In genomic region chr1:118960026-118960561, GRCh38 we compare ENCODE assay signal across 1 cellular context.
TF ChIP-seq lines count a peak whose summit lies in the region.

No MANE protein-coding gene starts in this region.

TF ChIP-seq in GM12878, 131 proteins besides CTCF, POLR2A, EP300 and RAD21 (continues in another document):
- TF ChIP-seq NFIC (IDR thresholded peaks at IDR 0.05; ENCODE audit: low read depth, low read length) (no peak; the same call in 1 of the 2 replicates), SUPT20H (IDR thresholded peaks at IDR 0.05; ENCODE audit: borderline replicate concordance, control insufficient read depth, low read depth, low read length) (no peak), CHD1 (IDR thresholded peaks at IDR 0.05; ENCODE audit: low read depth, low read length) (no peak), MEF2A (IDR thresholded peaks at IDR 0.05; ENCODE audit: insufficient read depth, low read depth, low read length) (0 out of 2 replicates have a peak, but pooled peaks have one; percentile 38), GATAD2B (conservative IDR thresholded peaks at IDR 0.05; ENCODE audit: low read depth) (peak; percentile 47), NR2C1 (IDR thresholded peaks at IDR 0.05) (no peak), RUNX3 (IDR thresholded peaks at IDR 0.05; ENCODE audit: low read length) (peak; percentile 68; the same call in 1 of the 2 replicates), RFX5 (IDR thresholded peaks at IDR 0.05; ENCODE audit: low read depth, low read length) (no peak), YY1 (IDR thresholded peaks at IDR 0.05; ENCODE audit: low read depth, low read length) (no peak), SPI1 (IDR thresholded peaks at IDR 0.05; ENCODE audit: borderline replicate concordance, insufficient read depth, low read depth, low read length) (peak; percentile 65), PBX3 (IDR thresholded peaks at IDR 0.05; ENCODE audit: insufficient replicate concordance, low read depth, low read length) (no peak), IRF5 (IDR thresholded peaks at IDR 0.05; ENCODE audit: borderline replicate concordance) (no peak), BCL11A (IDR thresholded peaks at IDR 0.05; ENCODE audit: low read depth, low read length) (no peak), BHLHE40 (IDR thresholded peaks at IDR 0.05; ENCODE audit: borderline replicate concordance in 1 of 2, low read depth in 2 of 2, low read length in 1 of 2) (peak in 1 of 2 experiments; percentile 17; a peak in 1 of 4 replicates), EED (IDR thresholded peaks at IDR 0.05; ENCODE audit: low read depth) (0 out of 2 replicates have a peak, but pooled peaks have one; percentile 13), CBX3 (IDR thresholded peaks at IDR 0.05; ENCODE audit: borderline replicate concordance, low read depth) (no peak), PKNOX1 (IDR thresholded peaks at IDR 0.05) (no peak), MTA3 (IDR thresholded peaks at IDR 0.05; ENCODE audit: borderline replicate concordance, low read length) (no peak), MYC (IDR thresholded peaks at IDR 0.05; ENCODE audit: insufficient read depth, insufficient read length, insufficient replicate concordance, low read length, severe bottlenecking) (no peak), WRNIP1 (IDR thresholded peaks at IDR 0.05; ENCODE audit: borderline replicate concordance, low read depth, low read length) (no peak), ZNF384 (IDR thresholded peaks at IDR 0.05; ENCODE audit: borderline replicate concordance, low read depth, low read length) (peak; percentile 81), EGR1 (IDR thresholded peaks at IDR 0.05; ENCODE audit: borderline replicate concordance in 1 of 2, low read depth in 2 of 2, low read length in 2 of 2) (no peak), ASH2L (IDR thresholded peaks at IDR 0.05; ENCODE audit: borderline replicate concordance, low read depth) (no peak), POU2F2 (IDR thresholded peaks at IDR 0.05; ENCODE audit: borderline replicate concordance, low read depth, low read length) (no peak), CHD2 (IDR thresholded peaks at IDR 0.05; ENCODE audit: borderline replicate concordance, low read depth, low read length) (no peak), JUND (IDR thresholded peaks at IDR 0.05; ENCODE audit: low read depth, low read length) (no peak), MEF2B (IDR thresholded peaks at IDR 0.05; ENCODE audit: partially characterized antibody, poor library complexity, severe bottlenecking) (no peak), RAD51 (IDR thresholded peaks at IDR 0.05) (no peak), CBFB (IDR thresholded peaks at IDR 0.05; ENCODE audit: low read depth) (no peak), MXI1 (IDR thresholded peaks at IDR 0.05; ENCODE audit: low read depth, low read length) (no peak), IKZF2 (IDR thresholded peaks at IDR 0.05) (peak; percentile 77 to 84), LARP7 (IDR thresholded peaks at IDR 0.05) (no peak), ATF3 (IDR thresholded peaks at IDR 0.05; ENCODE audit: borderline replicate concordance, extremely low read depth, low read depth, low read length) (no peak), KDM1A (IDR thresholded peaks at IDR 0.05; ENCODE audit: borderline replicate concordance) (no peak), IKZF1 (conservative IDR thresholded peaks at IDR 0.05) (peak; percentile 83)
- TF ChIP-seq, protein P1, sequence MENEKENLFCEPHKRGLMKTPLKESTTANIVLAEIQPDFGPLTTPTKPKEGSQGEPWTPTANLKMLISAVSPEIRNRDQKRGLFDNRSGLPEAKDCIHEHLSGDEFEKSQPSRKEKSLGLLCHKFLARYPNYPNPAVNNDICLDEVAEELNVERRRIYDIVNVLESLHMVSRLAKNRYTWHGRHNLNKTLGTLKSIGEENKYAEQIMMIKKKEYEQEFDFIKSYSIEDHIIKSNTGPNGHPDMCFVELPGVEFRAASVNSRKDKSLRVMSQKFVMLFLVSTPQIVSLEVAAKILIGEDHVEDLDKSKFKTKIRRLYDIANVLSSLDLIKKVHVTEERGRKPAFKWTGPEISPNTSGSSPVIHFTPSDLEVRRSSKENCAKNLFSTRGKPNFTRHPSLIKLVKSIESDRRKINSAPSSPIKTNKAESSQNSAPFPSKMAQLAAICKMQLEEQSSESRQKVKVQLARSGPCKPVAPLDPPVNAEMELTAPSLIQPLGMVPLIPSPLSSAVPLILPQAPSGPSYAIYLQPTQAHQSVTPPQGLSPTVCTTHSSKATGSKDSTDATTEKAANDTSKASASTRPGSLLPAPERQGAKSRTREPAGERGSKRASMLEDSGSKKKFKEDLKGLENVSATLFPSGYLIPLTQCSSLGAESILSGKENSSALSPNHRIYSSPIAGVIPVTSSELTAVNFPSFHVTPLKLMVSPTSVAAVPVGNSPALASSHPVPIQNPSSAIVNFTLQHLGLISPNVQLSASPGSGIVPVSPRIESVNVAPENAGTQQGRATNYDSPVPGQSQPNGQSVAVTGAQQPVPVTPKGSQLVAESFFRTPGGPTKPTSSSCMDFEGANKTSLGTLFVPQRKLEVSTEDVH (IDR thresholded peaks at IDR 0.05; ENCODE audit: low read depth, partially characterized antibody), result no peak
- TF ChIP-seq, protein P2, sequence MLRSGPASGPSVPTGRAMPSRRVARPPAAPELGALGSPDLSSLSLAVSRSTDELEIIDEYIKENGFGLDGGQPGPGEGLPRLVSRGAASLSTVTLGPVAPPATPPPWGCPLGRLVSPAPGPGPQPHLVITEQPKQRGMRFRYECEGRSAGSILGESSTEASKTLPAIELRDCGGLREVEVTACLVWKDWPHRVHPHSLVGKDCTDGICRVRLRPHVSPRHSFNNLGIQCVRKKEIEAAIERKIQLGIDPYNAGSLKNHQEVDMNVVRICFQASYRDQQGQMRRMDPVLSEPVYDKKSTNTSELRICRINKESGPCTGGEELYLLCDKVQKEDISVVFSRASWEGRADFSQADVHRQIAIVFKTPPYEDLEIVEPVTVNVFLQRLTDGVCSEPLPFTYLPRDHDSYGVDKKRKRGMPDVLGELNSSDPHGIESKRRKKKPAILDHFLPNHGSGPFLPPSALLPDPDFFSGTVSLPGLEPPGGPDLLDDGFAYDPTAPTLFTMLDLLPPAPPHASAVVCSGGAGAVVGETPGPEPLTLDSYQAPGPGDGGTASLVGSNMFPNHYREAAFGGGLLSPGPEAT (IDR thresholded peaks at IDR 0.05; ENCODE audit: low read depth), result peak; percentile 79
- TF ChIP-seq, protein P3, sequence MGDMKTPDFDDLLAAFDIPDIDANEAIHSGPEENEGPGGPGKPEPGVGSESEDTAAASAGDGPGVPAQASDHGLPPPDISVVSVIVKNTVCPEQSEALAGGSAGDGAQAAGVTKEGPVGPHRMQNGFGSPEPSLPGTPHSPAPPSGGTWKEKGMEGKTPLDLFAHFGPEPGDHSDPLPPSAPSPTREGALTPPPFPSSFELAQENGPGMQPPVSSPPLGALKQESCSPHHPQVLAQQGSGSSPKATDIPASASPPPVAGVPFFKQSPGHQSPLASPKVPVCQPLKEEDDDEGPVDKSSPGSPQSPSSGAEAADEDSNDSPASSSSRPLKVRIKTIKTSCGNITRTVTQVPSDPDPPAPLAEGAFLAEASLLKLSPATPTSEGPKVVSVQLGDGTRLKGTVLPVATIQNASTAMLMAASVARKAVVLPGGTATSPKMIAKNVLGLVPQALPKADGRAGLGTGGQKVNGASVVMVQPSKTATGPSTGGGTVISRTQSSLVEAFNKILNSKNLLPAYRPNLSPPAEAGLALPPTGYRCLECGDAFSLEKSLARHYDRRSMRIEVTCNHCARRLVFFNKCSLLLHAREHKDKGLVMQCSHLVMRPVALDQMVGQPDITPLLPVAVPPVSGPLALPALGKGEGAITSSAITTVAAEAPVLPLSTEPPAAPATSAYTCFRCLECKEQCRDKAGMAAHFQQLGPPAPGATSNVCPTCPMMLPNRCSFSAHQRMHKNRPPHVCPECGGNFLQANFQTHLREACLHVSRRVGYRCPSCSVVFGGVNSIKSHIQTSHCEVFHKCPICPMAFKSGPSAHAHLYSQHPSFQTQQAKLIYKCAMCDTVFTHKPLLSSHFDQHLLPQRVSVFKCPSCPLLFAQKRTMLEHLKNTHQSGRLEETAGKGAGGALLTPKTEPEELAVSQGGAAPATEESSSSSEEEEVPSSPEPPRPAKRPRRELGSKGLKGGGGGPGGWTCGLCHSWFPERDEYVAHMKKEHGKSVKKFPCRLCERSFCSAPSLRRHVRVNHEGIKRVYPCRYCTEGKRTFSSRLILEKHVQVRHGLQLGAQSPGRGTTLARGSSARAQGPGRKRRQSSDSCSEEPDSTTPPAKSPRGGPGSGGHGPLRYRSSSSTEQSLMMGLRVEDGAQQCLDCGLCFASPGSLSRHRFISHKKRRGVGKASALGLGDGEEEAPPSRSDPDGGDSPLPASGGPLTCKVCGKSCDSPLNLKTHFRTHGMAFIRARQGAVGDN (IDR thresholded peaks at IDR 0.05), result no peak
- TF ChIP-seq, protein P4, sequence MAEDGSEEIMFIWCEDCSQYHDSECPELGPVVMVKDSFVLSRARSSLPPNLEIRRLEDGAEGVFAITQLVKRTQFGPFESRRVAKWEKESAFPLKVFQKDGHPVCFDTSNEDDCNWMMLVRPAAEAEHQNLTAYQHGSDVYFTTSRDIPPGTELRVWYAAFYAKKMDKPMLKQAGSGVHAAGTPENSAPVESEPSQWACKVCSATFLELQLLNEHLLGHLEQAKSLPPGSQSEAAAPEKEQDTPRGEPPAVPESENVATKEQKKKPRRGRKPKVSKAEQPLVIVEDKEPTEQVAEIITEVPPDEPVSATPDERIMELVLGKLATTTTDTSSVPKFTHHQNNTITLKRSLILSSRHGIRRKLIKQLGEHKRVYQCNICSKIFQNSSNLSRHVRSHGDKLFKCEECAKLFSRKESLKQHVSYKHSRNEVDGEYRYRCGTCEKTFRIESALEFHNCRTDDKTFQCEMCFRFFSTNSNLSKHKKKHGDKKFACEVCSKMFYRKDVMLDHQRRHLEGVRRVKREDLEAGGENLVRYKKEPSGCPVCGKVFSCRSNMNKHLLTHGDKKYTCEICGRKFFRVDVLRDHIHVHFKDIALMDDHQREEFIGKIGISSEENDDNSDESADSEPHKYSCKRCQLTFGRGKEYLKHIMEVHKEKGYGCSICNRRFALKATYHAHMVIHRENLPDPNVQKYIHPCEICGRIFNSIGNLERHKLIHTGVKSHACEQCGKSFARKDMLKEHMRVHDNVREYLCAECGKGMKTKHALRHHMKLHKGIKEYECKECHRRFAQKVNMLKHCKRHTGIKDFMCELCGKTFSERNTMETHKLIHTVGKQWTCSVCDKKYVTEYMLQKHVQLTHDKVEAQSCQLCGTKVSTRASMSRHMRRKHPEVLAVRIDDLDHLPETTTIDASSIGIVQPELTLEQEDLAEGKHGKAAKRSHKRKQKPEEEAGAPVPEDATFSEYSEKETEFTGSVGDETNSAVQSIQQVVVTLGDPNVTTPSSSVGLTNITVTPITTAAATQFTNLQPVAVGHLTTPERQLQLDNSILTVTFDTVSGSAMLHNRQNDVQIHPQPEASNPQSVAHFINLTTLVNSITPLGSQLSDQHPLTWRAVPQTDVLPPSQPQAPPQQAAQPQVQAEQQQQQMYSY (CRISPR knock-in tag; IDR thresholded peaks at IDR 0.05), result no peak
- TF ChIP-seq, protein P5, sequence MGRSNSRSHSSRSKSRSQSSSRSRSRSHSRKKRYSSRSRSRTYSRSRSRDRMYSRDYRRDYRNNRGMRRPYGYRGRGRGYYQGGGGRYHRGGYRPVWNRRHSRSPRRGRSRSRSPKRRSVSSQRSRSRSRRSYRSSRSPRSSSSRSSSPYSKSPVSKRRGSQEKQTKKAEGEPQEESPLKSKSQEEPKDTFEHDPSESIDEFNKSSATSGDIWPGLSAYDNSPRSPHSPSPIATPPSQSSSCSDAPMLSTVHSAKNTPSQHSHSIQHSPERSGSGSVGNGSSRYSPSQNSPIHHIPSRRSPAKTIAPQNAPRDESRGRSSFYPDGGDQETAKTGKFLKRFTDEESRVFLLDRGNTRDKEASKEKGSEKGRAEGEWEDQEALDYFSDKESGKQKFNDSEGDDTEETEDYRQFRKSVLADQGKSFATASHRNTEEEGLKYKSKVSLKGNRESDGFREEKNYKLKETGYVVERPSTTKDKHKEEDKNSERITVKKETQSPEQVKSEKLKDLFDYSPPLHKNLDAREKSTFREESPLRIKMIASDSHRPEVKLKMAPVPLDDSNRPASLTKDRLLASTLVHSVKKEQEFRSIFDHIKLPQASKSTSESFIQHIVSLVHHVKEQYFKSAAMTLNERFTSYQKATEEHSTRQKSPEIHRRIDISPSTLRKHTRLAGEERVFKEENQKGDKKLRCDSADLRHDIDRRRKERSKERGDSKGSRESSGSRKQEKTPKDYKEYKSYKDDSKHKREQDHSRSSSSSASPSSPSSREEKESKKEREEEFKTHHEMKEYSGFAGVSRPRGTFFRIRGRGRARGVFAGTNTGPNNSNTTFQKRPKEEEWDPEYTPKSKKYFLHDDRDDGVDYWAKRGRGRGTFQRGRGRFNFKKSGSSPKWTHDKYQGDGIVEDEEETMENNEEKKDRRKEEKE (IDR thresholded peaks at IDR 0.05), result no peak
